In genomic region chr3:149506540-149506939, GRCh38 we compare ENCODE assay signal across 1 cellular context.
TF ChIP-seq lines count a peak whose summit lies in the region.

No MANE protein-coding gene starts in this region.

TF ChIP-seq in WTC11, 78 proteins besides CTCF, POLR2A, EP300 and RAD21 (continued from another document):
- TF ChIP-seq PREB (CRISPR knock-in tag; IDR thresholded peaks at IDR 0.05; ENCODE audit: borderline replicate concordance) (no peak), ZNF532 (CRISPR knock-in tag; IDR thresholded peaks at IDR 0.05; ENCODE audit: borderline replicate concordance) (no peak), GRHL2 (CRISPR knock-in tag; IDR thresholded peaks at IDR 0.05; ENCODE audit: insufficient replicate concordance, severe bottlenecking) (no peak), ZNF219 (CRISPR knock-in tag; IDR thresholded peaks at IDR 0.05; ENCODE audit: borderline replicate concordance) (no peak), E2F1 (CRISPR knock-in tag; IDR thresholded peaks at IDR 0.05) (no peak), ZNF396 (CRISPR knock-in tag; IDR thresholded peaks at IDR 0.05; ENCODE audit: borderline replicate concordance) (no peak), ERG (CRISPR knock-in tag; IDR thresholded peaks at IDR 0.05) (no peak)
